ENCODE assay signal across 9 cellular contexts in the genomic region with DNA sequence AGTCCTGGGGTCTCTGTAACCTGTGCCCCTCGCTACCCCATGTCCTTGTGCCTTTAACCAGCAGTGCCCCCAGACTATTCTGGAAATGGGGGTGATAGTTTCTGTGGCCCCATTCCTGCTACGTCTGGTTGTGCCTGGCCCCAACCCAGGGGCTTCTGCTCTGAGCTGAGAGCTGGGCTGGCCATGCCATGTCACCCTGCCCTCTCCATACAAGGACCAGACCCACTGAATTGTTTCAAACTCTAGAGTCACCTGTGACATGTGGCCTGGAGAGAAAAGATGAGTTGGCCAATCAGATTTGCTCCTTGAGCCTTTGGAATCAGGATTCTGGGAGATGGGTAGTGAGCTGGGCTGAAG.
DNase-seq lines count a peak whose midpoint lies in the region; ATAC-seq, FAIRE-seq and TF ChIP-seq lines count a peak whose summit lies in the region.
"Had no signal": no experiment of that assay in that cellular context is flagged by ENCODE, and none has a peak within 500 bp of the region (broad histone marks: within the 10 kb centered on the region; RNA-seq: fewer than 3 reads in every experiment).

No MANE protein-coding gene starts in this region.

- H3K36me3 ChIP-seq in HepG2 (replicated peaks in 1 of 2; ENCODE audit: control insufficient read depth in 1 of 2, insufficient read depth in 2 of 2, low read length in 2 of 2) (no peaks in the 10 kb centered on the region), right lobe of liver (no peaks in the 10 kb centered on the region), ascending aorta (no peaks in the 10 kb centered on the region), mesodermal cell (ENCODE audit: control insufficient read depth, insufficient read depth, low read length) (no peaks in the 10 kb centered on the region), vagina (no peaks in the 10 kb centered on the region)

- peak overlapping the region; percentile 9; the same call in 1 of the 2 replicates for H3K4me2 ChIP-seq in HepG2 (ENCODE audit: low read depth, low read length)

- H3K4me3 ChIP-seq in HepG2 (replicated peaks in 1 of 3; ENCODE audit: insufficient read depth in 1 of 3, low read depth in 2 of 3, low read length in 3 of 3) (no peak overlapping the region), right lobe of liver (no peak overlapping the region), ascending aorta (no peak overlapping the region), mesodermal cell (ENCODE audit: extremely low read depth, insufficient read depth, low read length, poor library complexity, severe bottlenecking) (no peak overlapping the region), vagina (no peak overlapping the region)

- BruUV-seq in HepG2 (replicated peaks; lab: Mats Ljungman, UMichigan): no TSS peak

- DNase-seq in HepG2 (ENCODE audit: low spot score): no peak
- DNase-seq in right lobe of liver: no peak
- DNase-seq in ascending aorta (ENCODE audit: low spot score in 2 of 2): no peak
- no peak for DNase-seq in vagina (ENCODE audit: extremely low spot score in 2 of 2)
- DNase-seq in NCI-H226: no peak
- no peak for DNase-seq in SIG-M5 treated with dmso at 0.1 percent for 504 hours (lab: John Stamatoyannopoulos, UW; ENCODE audit: unreplicated experiment)
- DNase-seq in stimulated activated naive CD4-positive, alpha-beta T cell treated with Interleukin-2 at 50 U/mL for 16 hours (lab: John Stamatoyannopoulos, UW): no peak
- DNase-seq: NCI-H1694 had no signal

- no peak for TF ChIP-seq RAD21 in HepG2 (CRISPR knock-in tag; IDR thresholded peaks at IDR 0.05)

- no peak for TF ChIP-seq POLR2A in HepG2 (IDR thresholded peaks at IDR 0.05; ENCODE audit: insufficient read depth in 1 of 2, low read depth in 2 of 2, low read length in 2 of 2)
- no peak for TF ChIP-seq POLR2A in right lobe of liver (IDR thresholded peaks at IDR 0.05)
- no peak for TF ChIP-seq POLR2A in vagina (IDR thresholded peaks at IDR 0.05)

- H3K27ac ChIP-seq in HepG2 (ENCODE audit: extremely low read length, insufficient read depth, low read length): peak overlapping the region; percentile 95
- H3K27ac ChIP-seq in right lobe of liver: peak overlapping the region in 1 of 3 donors; percentile 16
- H3K27ac ChIP-seq in ascending aorta: peak overlapping the region; percentile 86 to 95
- H3K27ac ChIP-seq in mesodermal cell (ENCODE audit: low read depth, low read length, severe bottlenecking): peak overlapping the region; percentile 99
- peak overlapping the region; percentile 74 for H3K27ac ChIP-seq in vagina

- POLR2A ChIA-PET in HepG2 (lab: Yijun Ruan, JAX): interaction anchor here (1.0 to 5.2 kb wide), 8 partner anchors 8 to 110 kb away, joined by 3 to 46 read pairs (median 4); partner anchors contain the start of gene GRK5

- H3K9ac ChIP-seq in HepG2 (ENCODE audit: insufficient read depth, low read depth, low read length): peak overlapping the region; percentile 70

- no peaks in the 10 kb centered on the region for H3K27me3 ChIP-seq in HepG2 (ENCODE audit: control insufficient read depth in 1 of 2, insufficient read depth in 2 of 2, low read length in 2 of 2)
- H3K27me3 ChIP-seq in right lobe of liver: no peaks in the 10 kb centered on the region
- no peaks in the 10 kb centered on the region for H3K27me3 ChIP-seq in ascending aorta
- H3K27me3 ChIP-seq in vagina: no peaks in the 10 kb centered on the region

- CTCF ChIA-PET in HepG2 (lab: Yijun Ruan, JAX; ENCODE audit: low intra/inter-chr PET ratio, low total read pairs): no interaction called here

- no peak overlapping the region for H2AFZ ChIP-seq in HepG2 (ENCODE audit: low read length)

- peaks cover 82% of the 10 kb centered on the region for H3K4me1 ChIP-seq in HepG2 (ENCODE audit: insufficient read depth, low read length)
- peaks cover 0 to 11% (median 5%) of the 10 kb centered on the region in 4 donors for H3K4me1 ChIP-seq in right lobe of liver
- H3K4me1 ChIP-seq in ascending aorta: peaks cover 27 to 81% of the 10 kb centered on the region in 2 donors
- H3K4me1 ChIP-seq in mesodermal cell (ENCODE audit: control insufficient read depth, insufficient read depth, low read length, poor library complexity, severe bottlenecking): peaks cover 54% of the 10 kb centered on the region
- H3K4me1 ChIP-seq in vagina: peaks cover 61% of the 10 kb centered on the region

- H4K20me1 ChIP-seq in HepG2 (ENCODE audit: insufficient read depth, low read length): no peaks in the 10 kb centered on the region

- no peak for TF ChIP-seq EP300 in HepG2 (IDR thresholded peaks at IDR 0.05; ENCODE audit: low read depth in 2 of 2, low read length in 2 of 2)
- TF ChIP-seq EP300 in HepG2 (CRISPR knock-in tag; IDR thresholded peaks at IDR 0.05; ENCODE audit: borderline replicate concordance): no peak

- in situ Hi-C loops in HepG2 (cut with HindIII; ENCODE audit: extremely low pct_ligation_motif_present, low pct_unique_long_range_greater_than_20kb): no loop called here

- H3K9me3 ChIP-seq in HepG2 (ENCODE audit: low read length) (no peaks in the 10 kb centered on the region), right lobe of liver (no peaks in the 10 kb centered on the region), ascending aorta (no peaks in the 10 kb centered on the region), mesodermal cell (ENCODE audit: control insufficient read depth, low read length) (no peaks in the 10 kb centered on the region), vagina (no peaks in the 10 kb centered on the region)

- 100% methylated on average over 2 of the region's 2 CpGs for WGBS in HepG2 (ENCODE audit: low lambda C conversion rate)
- WGBS in right lobe of liver (ENCODE audit: insufficient coverage, low coverage, low lambda C conversion rate, missing lambda C conversion rate): 100% methylated on average over 1 of the region's 2 CpGs
- 89 to 100% methylated on average over 1 of the region's 2 CpGs for WGBS in mesodermal cell (ENCODE audit: insufficient coverage in 2 of 2), 2 experiments

- intact Hi-C loops in HepG2 (cut with micrococcal nuclease; ENCODE audit: unreplicated experiment) (loop anchor here (2.0 to 5.0 kb wide), 4 partner anchors 25 to 556 kb away; partner anchors contain the start of gene MCMBP), right lobe of liver (cut with DNase I) (no loop called here), ascending aorta (cut with DNase I) (loop anchor here (2.0 kb wide), 2 partner anchors 45 to 109 kb away; partner anchors contain the start of gene GRK5), vagina (cut with DNase I) (no loop called here)

- H3K79me2 ChIP-seq in HepG2 (ENCODE audit: insufficient read depth, low read length): peaks cover 13% of the 10 kb centered on the region

- ATAC-seq in HepG2: no peak
- ATAC-seq in right lobe of liver: no peak

- no peak for TF ChIP-seq CTCF in HepG2 (CRISPR knock-in tag; IDR thresholded peaks at IDR 0.05)
- no peak for TF ChIP-seq CTCF in right lobe of liver (IDR thresholded peaks at IDR 0.05)
- no peak for TF ChIP-seq CTCF in ascending aorta (IDR thresholded peaks at IDR 0.05)
- no peak for TF ChIP-seq CTCF in vagina (IDR thresholded peaks at IDR 0.05)

- no peak for FAIRE-seq in HepG2 (lab: Jason Lieb, UNC)

TF ChIP-seq in HepG2, 621 proteins besides CTCF, POLR2A, EP300 and RAD21 (continues in another document):
- peak; percentile 15 for TF ChIP-seq IKZF4 (CRISPR knock-in tag; IDR thresholded peaks at IDR 0.05; ENCODE audit: borderline replicate concordance, low read depth, not compliant biosample characterization)
- no peak for TF ChIP-seq NR3C1 (CRISPR knock-in tag; IDR thresholded peaks at IDR 0.05)
- TF ChIP-seq MYC (CRISPR knock-in tag; IDR thresholded peaks at IDR 0.05; ENCODE audit: borderline replicate concordance): peak; percentile 11; the same call in 1 of the 2 replicates
- TF ChIP-seq ARID2 (CRISPR knock-in tag; IDR thresholded peaks at IDR 0.05; ENCODE audit: borderline replicate concordance): 0 out of 2 replicates have a peak, but pooled peaks have one; percentile 17
- 0 out of 2 replicates have a peak, but pooled peaks have one; percentile 30 for TF ChIP-seq HDAC1 (CRISPR knock-in tag; IDR thresholded peaks at IDR 0.05)
- TF ChIP-seq RORA (CRISPR knock-in tag; IDR thresholded peaks at IDR 0.05): no peak
- no peak for TF ChIP-seq ZSCAN31 (CRISPR knock-in tag; IDR thresholded peaks at IDR 0.05; ENCODE audit: low read depth)
- TF ChIP-seq, protein P1, sequence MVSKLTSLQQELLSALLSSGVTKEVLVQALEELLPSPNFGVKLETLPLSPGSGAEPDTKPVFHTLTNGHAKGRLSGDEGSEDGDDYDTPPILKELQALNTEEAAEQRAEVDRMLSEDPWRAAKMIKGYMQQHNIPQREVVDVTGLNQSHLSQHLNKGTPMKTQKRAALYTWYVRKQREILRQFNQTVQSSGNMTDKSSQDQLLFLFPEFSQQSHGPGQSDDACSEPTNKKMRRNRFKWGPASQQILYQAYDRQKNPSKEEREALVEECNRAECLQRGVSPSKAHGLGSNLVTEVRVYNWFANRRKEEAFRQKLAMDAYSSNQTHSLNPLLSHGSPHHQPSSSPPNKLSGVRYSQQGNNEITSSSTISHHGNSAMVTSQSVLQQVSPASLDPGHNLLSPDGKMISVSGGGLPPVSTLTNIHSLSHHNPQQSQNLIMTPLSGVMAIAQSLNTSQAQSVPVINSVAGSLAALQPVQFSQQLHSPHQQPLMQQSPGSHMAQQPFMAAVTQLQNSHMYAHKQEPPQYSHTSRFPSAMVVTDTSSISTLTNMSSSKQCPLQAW (CRISPR knock-in tag; IDR thresholded peaks at IDR 0.05): peak; percentile 26; the same call in 1 of the 2 replicates
- TF ChIP-seq CREBL2 (CRISPR knock-in tag; IDR thresholded peaks at IDR 0.05; ENCODE audit: borderline replicate concordance): 0 out of 2 replicates have a peak, but pooled peaks have one; percentile 59
- peak; percentile 23 for TF ChIP-seq ZNF883 (CRISPR knock-in tag; IDR thresholded peaks at IDR 0.05; ENCODE audit: not compliant biosample characterization)
- no peak for TF ChIP-seq NCOR1 (IDR thresholded peaks at IDR 0.05; ENCODE audit: borderline replicate concordance, low read length)
- TF ChIP-seq ZNF224 (CRISPR knock-in tag; IDR thresholded peaks at IDR 0.05): no peak
- TF ChIP-seq, protein P2, sequence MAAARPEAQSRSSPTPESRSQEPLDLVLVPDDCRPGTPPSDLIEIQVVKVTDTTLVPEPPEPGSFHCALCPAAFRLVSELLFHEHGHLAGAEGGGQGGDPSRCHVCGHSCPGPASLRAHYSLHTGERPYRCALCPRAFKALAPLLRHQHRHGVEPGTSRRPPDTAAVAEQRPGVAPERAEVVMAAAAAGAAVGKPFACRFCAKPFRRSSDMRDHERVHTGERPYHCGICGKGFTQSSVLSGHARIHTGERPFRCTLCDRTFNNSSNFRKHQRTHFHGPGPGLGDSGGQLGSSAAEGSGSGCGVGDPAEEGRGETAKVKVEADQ (CRISPR knock-in tag; IDR thresholded peaks at IDR 0.05; ENCODE audit: borderline replicate concordance): peak; percentile 54; the same call in 1 of the 2 replicates

Comparison
In these comparisons a context has a peak if more than half of its experiments do, and no peak if none do; other contexts are left out.
1. intact Hi-C loops: an anchor here in HepG2 (2.0 to 5.0 kb wide) and ascending aorta (2.0 kb wide); none called in right lobe of liver and vagina.